27 cellular contexts compared by ENCODE assay signal in genomic region chr4:8459867-8460453, GRCh38. TPM values are rescaled to one million over a fixed set of nuclear protein-coding genes. Genes with fewer than 3 reads are reported as not detected.
DNase-seq lines count a peak whose midpoint lies in the region; ATAC-seq, FAIRE-seq and TF ChIP-seq lines count a peak whose summit lies in the region.
"Had no signal": no experiment of that assay in that cellular context is flagged by ENCODE, and none has a peak within 500 bp of the region (broad histone marks: within the 10 kb centered on the region; RNA-seq: fewer than 3 reads in every experiment).

No MANE protein-coding gene starts in this region.

- TF ChIP-seq POLR2A in GM12878 (IDR thresholded peaks at IDR 0.05; ENCODE audit: low read depth, low read length) = no peak; the same call in 1 of the 2 replicates

- H3K9me3 ChIP-seq in GM12878 (replicated peaks; ENCODE audit: control insufficient read depth, insufficient read depth, low read length) = no peaks in the 10 kb centered on the region
- H3K9me3 ChIP-seq: heart right ventricle, pancreas, tibial nerve had no signal

- SMC1A ChIA-PET in GM12878 (lab: Charles Lee; ENCODE audit: uncharacterized antibody, unreplicated experiment) = interaction anchor here (0.6 kb wide), 1 partner anchor 111 kb away, joined by 3 read pairs; no protein-coding TSS in a partner anchor

- H3K4me1 Mint-ChIP-seq in natural killer cell treated with Interleukin-12 subunit alpha and Interleukin-12 subunit beta and Interleukin-15 and Interleukin-18, amount 100 ng/mL, for 72 hours (ENCODE audit: low read depth in 2 of 2) = peaks cover 0 to 3% of the 10 kb centered on the region in 2 donors
- no peaks in the 10 kb centered on the region for H3K4me1 Mint-ChIP-seq in natural killer cell
- H3K4me1 Mint-ChIP-seq in activated CD8-positive, alpha-beta T cell treated with anti-CD3 and anti-CD28 coated beads, Interleukin-2, amount 10 ng/mL, durations not matched to agents 7 days and 5 days (ENCODE audit: low read depth) = no peaks in the 10 kb centered on the region
- H3K4me1 Mint-ChIP-seq: activated B cell treated with CpG ODN at 0.5 μM for 24 hours; activated naive CD8-positive, alpha-beta T cell treated with anti-CD3 and anti-CD28 coated beads, Interleukin-2, amount 10 ng/mL, durations not matched to agents 7 days and 5 days; central memory CD8-positive, alpha-beta T cell had no signal

- peaks cover 21% of the 10 kb centered on the region for H3K36me3 Mint-ChIP-seq in natural killer cell treated with Interleukin-12 subunit alpha and Interleukin-12 subunit beta and Interleukin-15 and Interleukin-18, amount 100 ng/mL, for 72 hours
- peaks cover 8% of the 10 kb centered on the region for H3K36me3 Mint-ChIP-seq in natural killer cell
- peaks cover 15% of the 10 kb centered on the region for H3K36me3 Mint-ChIP-seq in activated CD8-positive, alpha-beta T cell treated with anti-CD3 and anti-CD28 coated beads, Interleukin-2, amount 10 ng/mL, durations not matched to agents 7 days and 5 days (ENCODE audit: low read depth)
- H3K36me3 Mint-ChIP-seq: activated naive CD8-positive, alpha-beta T cell treated with anti-CD3 and anti-CD28 coated beads, Interleukin-2, amount 10 ng/mL, durations not matched to agents 7 days and 5 days had no signal

- H3K27me3 ChIP-seq in GM12878 (replicated peaks in 1 of 2; ENCODE audit: control insufficient read depth in 2 of 2, insufficient read depth in 2 of 2, low read length in 1 of 2) = no peaks in the 10 kb centered on the region
- H3K27me3 ChIP-seq: dorsolateral prefrontal cortex, heart right ventricle, pancreas, tibial nerve had no signal

- H3K27ac Mint-ChIP-seq in natural killer cell treated with Interleukin-12 subunit alpha and Interleukin-12 subunit beta and Interleukin-15 and Interleukin-18, amount 100 ng/mL, for 72 hours = no peak overlapping the region
- no peak overlapping the region for H3K27ac Mint-ChIP-seq in natural killer cell
- no peak overlapping the region for H3K27ac Mint-ChIP-seq in activated CD8-positive, alpha-beta T cell treated with anti-CD3 and anti-CD28 coated beads, Interleukin-2, amount 10 ng/mL, durations not matched to agents 7 days and 5 days
- H3K27ac Mint-ChIP-seq: activated B cell treated with CpG ODN at 0.5 μM for 24 hours; activated naive CD8-positive, alpha-beta T cell treated with anti-CD3 and anti-CD28 coated beads, Interleukin-2, amount 10 ng/mL, durations not matched to agents 7 days and 5 days; stimulated activated naive CD8-positive, alpha-beta T cell treated with anti-CD3 and anti-CD28 coated beads, Interleukin-15, Interleukin-2, amounts not matched to agents 100 ng/mL and 50 ng/mL, for 24 hours had no signal

- no peak for FAIRE-seq in GM12878 (lab: Jason Lieb, UNC)
- FAIRE-seq: pancreas had no signal

- WGBS in GM12878 (ENCODE audit: insufficient coverage, insufficient replicate concordance, low lambda C conversion rate, missing lambda C conversion rate) = 85% methylated on average over 8 of the region's 8 CpGs

- RAD21 ChIA-PET in GM12878 (lab: Charles Lee; ENCODE audit: unreplicated experiment) = no interaction called here

- H3K9me3 Mint-ChIP-seq in natural killer cell treated with Interleukin-12 subunit alpha and Interleukin-12 subunit beta and Interleukin-15 and Interleukin-18, amount 100 ng/mL, for 72 hours = no peaks in the 10 kb centered on the region
- no peaks in the 10 kb centered on the region for H3K9me3 Mint-ChIP-seq in natural killer cell
- no peaks in the 10 kb centered on the region for H3K9me3 Mint-ChIP-seq in activated CD8-positive, alpha-beta T cell treated with anti-CD3 and anti-CD28 coated beads, Interleukin-2, amount 10 ng/mL, durations not matched to agents 7 days and 5 days (ENCODE audit: insufficient read depth)
- H3K9me3 Mint-ChIP-seq: activated B cell treated with CpG ODN at 0.5 μM for 24 hours; activated naive CD8-positive, alpha-beta T cell treated with anti-CD3 and anti-CD28 coated beads, Interleukin-2, amount 10 ng/mL, durations not matched to agents 7 days and 5 days; central memory CD8-positive, alpha-beta T cell; naive thymus-derived CD8-positive, alpha-beta T cell; stimulated activated naive CD8-positive, alpha-beta T cell treated with anti-CD3 and anti-CD28 coated beads, Interleukin-15, Interleukin-2, amounts not matched to agents 100 ng/mL and 50 ng/mL, for 24 hours had no signal

- ATAC-seq in natural killer cell treated with Interleukin-12 subunit alpha and Interleukin-12 subunit beta and Interleukin-15 and Interleukin-18, amount 100 ng/mL, for 72 hours = no peak
- ATAC-seq in natural killer cell (no peak), GM12878 (0 out of 3 replicates have a peak, but pooled peaks have one; percentile 31), left lobe of liver (peak; percentile 88), HG02610 (IDR thresholded peaks at IDR 0.05; ENCODE audit: unreplicated experiment) (no peak)
- ATAC-seq in activated CD8-positive, alpha-beta T cell treated with anti-CD3 and anti-CD28 coated beads, Interleukin-2, amount 10 ng/mL, durations not matched to agents 7 days and 5 days = no peak
- ATAC-seq: heart right ventricle; naive thymus-derived CD8-positive, alpha-beta T cell; pancreas; Right ventricle myocardium inferior had no signal

- intact Hi-C loops in natural killer cell (cut with micrococcal nuclease) (no loop called here), GM12878 (cut with micrococcal nuclease; ENCODE audit: unreplicated experiment) (no loop called here)

- peaks cover 4 to 8% of the 10 kb centered on the region in 2 experiments for H3K36me3 ChIP-seq in GM12878 (ENCODE audit: control insufficient read depth in 2 of 2, insufficient read depth in 2 of 2, low read length in 1 of 2)

- peak; percentile 42 for DNase-seq in natural killer cell treated with Interleukin-12 subunit alpha and Interleukin-12 subunit beta and Interleukin-15 and Interleukin-18, amount 100 ng/mL, for 72 hours (ENCODE audit: low spot score)
- no peak for DNase-seq in natural killer cell
- DNase-seq in GM12878 (ENCODE audit: low read depth, low spot score) = no peak
- DNase-seq in left lobe of liver (ENCODE audit: low spot score) = no peak
- no peak for DNase-seq in activated CD4-positive, alpha-beta T cell treated with anti-CD3 and anti-CD28 coated beads for 1 hour
- no peak for DNase-seq in NCI-H526 (lab: John Stamatoyannopoulos, UW)
- no peak for DNase-seq in activated CD8-positive, alpha-beta T cell treated with anti-CD3 and anti-CD28 coated beads, Interleukin-2, amount 10 ng/mL, durations not matched to agents 7 days and 5 days
- DNase-seq: activated B cell treated with CpG ODN at 0.5 μM for 24 hours; activated CD4-positive, alpha-beta T cell treated with anti-CD3 and anti-CD28 coated beads, Interleukin-2, amount 50 U/mL, for 48 hours; activated naive CD8-positive, alpha-beta T cell treated with anti-CD3 and anti-CD28 coated beads, Interleukin-2, amount 10 ng/mL, durations not matched to agents 7 days and 5 days; dorsolateral prefrontal cortex; HCEC 1CT; heart right ventricle; naive thymus-derived CD8-positive, alpha-beta T cell; NCI-H1417 treated with DMSO at 0.1 percent for 48 hours; NCI-H2081 treated with DMSO at 0.1 percent for 48 hours; NCI-H345; pancreas; right cardiac atrium; stimulated activated CD4-positive, alpha-beta T cell treated with anti-CD3 and anti-CD28 coated beads, Interleukin-12 subunit alpha, Interleukin-12 subunit beta, amount 100 ng/mL, for 4 hours; SW 1271 had no signal

- H3K79me2 ChIP-seq in GM12878 (ENCODE audit: control insufficient read depth, insufficient read depth, low read length) = no peaks in the 10 kb centered on the region

- no peaks in the 10 kb centered on the region for H3K27me3 Mint-ChIP-seq in natural killer cell treated with Interleukin-12 subunit alpha and Interleukin-12 subunit beta and Interleukin-15 and Interleukin-18, amount 100 ng/mL, for 72 hours
- H3K27me3 Mint-ChIP-seq in natural killer cell (ENCODE audit: low read depth in 2 of 2) = no peaks in the 10 kb centered on the region
- H3K27me3 Mint-ChIP-seq in activated CD8-positive, alpha-beta T cell treated with anti-CD3 and anti-CD28 coated beads, Interleukin-2, amount 10 ng/mL, durations not matched to agents 7 days and 5 days (ENCODE audit: low read depth) = no peaks in the 10 kb centered on the region
- H3K27me3 Mint-ChIP-seq: activated B cell treated with CpG ODN at 0.5 μM for 24 hours; activated naive CD8-positive, alpha-beta T cell treated with anti-CD3 and anti-CD28 coated beads, Interleukin-2, amount 10 ng/mL, durations not matched to agents 7 days and 5 days; central memory CD8-positive, alpha-beta T cell; naive thymus-derived CD8-positive, alpha-beta T cell; stimulated activated naive CD8-positive, alpha-beta T cell treated with anti-CD3 and anti-CD28 coated beads, Interleukin-15, Interleukin-2, amounts not matched to agents 100 ng/mL and 50 ng/mL, for 24 hours had no signal

- H2AFZ ChIP-seq in GM12878 (ENCODE audit: control insufficient read depth, low read depth, low read length) = no peak overlapping the region

- H3K9ac ChIP-seq in GM12878 (ENCODE audit: control insufficient read depth, insufficient read depth, low read length) = no peak overlapping the region

- in situ Hi-C loops in GM12878 (cut with MboI) = loop anchor here (5.0 kb wide), 1 partner anchor 137 kb away; no protein-coding TSS in a partner anchor

- H3K4me1 ChIP-seq in GM12878 (ENCODE audit: control insufficient read depth, insufficient read depth, low read length) = no peaks in the 10 kb centered on the region
- H3K4me1 ChIP-seq: heart right ventricle, pancreas, tibial nerve had no signal

- CTCF ChIA-PET in GM12878 (lab: Yijun Ruan, JAX) = no interaction called here
- CTCF ChIA-PET in activated CD8-positive, alpha-beta T cell treated with anti-CD3 and anti-CD28 coated beads, Interleukin-2, amount 10 ng/mL, durations not matched to agents 7 days and 5 days (lab: Charles Lee) = no interaction called here

- H3K4me3 ChIP-seq in GM12878 = no peak overlapping the region
- H3K4me3 ChIP-seq: dorsolateral prefrontal cortex, heart right ventricle, pancreas, tibial nerve had no signal

- BruUV-seq in GM12878 (replicated peaks; lab: Mats Ljungman, UMichigan) = no TSS peak

- no peaks in the 10 kb centered on the region; the same call in 1 of the 2 replicates for H4K20me1 ChIP-seq in GM12878 (ENCODE audit: control insufficient read depth, insufficient read depth)

- H3K4me3 Mint-ChIP-seq in natural killer cell treated with Interleukin-12 subunit alpha and Interleukin-12 subunit beta and Interleukin-15 and Interleukin-18, amount 100 ng/mL, for 72 hours = no peak overlapping the region
- no peak overlapping the region for H3K4me3 Mint-ChIP-seq in natural killer cell
- no peak overlapping the region for H3K4me3 Mint-ChIP-seq in activated CD8-positive, alpha-beta T cell treated with anti-CD3 and anti-CD28 coated beads, Interleukin-2, amount 10 ng/mL, durations not matched to agents 7 days and 5 days
- H3K4me3 Mint-ChIP-seq: activated B cell treated with CpG ODN at 0.5 μM for 24 hours; activated naive CD8-positive, alpha-beta T cell treated with anti-CD3 and anti-CD28 coated beads, Interleukin-2, amount 10 ng/mL, durations not matched to agents 7 days and 5 days; central memory CD8-positive, alpha-beta T cell; naive thymus-derived CD8-positive, alpha-beta T cell; stimulated activated naive CD8-positive, alpha-beta T cell treated with anti-CD3 and anti-CD28 coated beads, Interleukin-15, Interleukin-2, amounts not matched to agents 100 ng/mL and 50 ng/mL, for 24 hours had no signal

- H3K4me2 ChIP-seq in GM12878 (ENCODE audit: control insufficient read depth, insufficient read depth) = no peak overlapping the region

- no peak for TF ChIP-seq EP300 in GM12878 (IDR thresholded peaks at IDR 0.05; ENCODE audit: borderline replicate concordance in 1 of 2, control insufficient read depth in 1 of 2, low read depth in 2 of 2, low read length in 2 of 2)

- H3K27ac ChIP-seq in GM12878 (ENCODE audit: control insufficient read depth, insufficient read depth) = no peak overlapping the region
- H3K27ac ChIP-seq: dorsolateral prefrontal cortex, epithelial cell of prostate, heart right ventricle, pancreas, tibial nerve had no signal

- POLR2A ChIA-PET in GM12878 (lab: Charles Lee) = no interaction called here
- POLR2A ChIA-PET in activated CD8-positive, alpha-beta T cell treated with anti-CD3 and anti-CD28 coated beads, Interleukin-2, amount 10 ng/mL, durations not matched to agents 7 days and 5 days (lab: Charles Lee) = interaction anchor here (0.7 kb wide), 1 partner anchor 158 kb away, joined by 3 read pairs; no protein-coding TSS in a partner anchor

- TF ChIP-seq CTCF in natural killer cell (IDR thresholded peaks at IDR 0.05) (no peak), GM12878 (IDR thresholded peaks at IDR 0.05 in 2 of 3, conservative IDR thresholded peaks at IDR 0.05 in 1 of 3; ENCODE audit: control insufficient read depth in 2 of 3, extremely low read depth in 1 of 3, insufficient read depth in 1 of 3, low read depth in 3 of 3, low read length in 3 of 3) (no peak)

- no peak for TF ChIP-seq RAD21 in GM12878 (IDR thresholded peaks at IDR 0.05; ENCODE audit: insufficient read depth, low read depth, low read length)

RNA-seq across cellular contexts. Expression of gene TRMT44, which starts 19.4 kb away (rescaled TPM):
- 10 to 100 TPM; 23.8 to 57.1 TPM for total RNA-seq in natural killer cell treated with Interleukin-12 subunit alpha and Interleukin-12 subunit beta and Interleukin-15 and Interleukin-18, amount 100 ng/mL, for 72 hours
- total RNA-seq in natural killer cell (10 to 100 TPM; 24.4 to 37.5 (median 34.3) TPM), GM12878 (2014; rRNA removed) (11.3 and 15.8 TPM in 2 replicates), GM12878 (2014; rRNA removed; fragmentation: Illumina TruSeq; extraction: Trizol) (8.5 and 9.2 TPM in 2 replicates), GM12878 (2021) (16.6 and 18.5 TPM in 2 replicates), left lobe of liver (11.6 TPM)
- 102 and 111 TPM in 2 replicates for total RNA-seq in GM12878 (2013; cell fraction: nucleolus; rRNA removed)
- 4.4 TPM for polyA plus RNA-seq in GM12878 (2011; ENCODE audit: low read depth)
- polyA plus RNA-seq in GM12878 (2011; rRNA removed) (9.2 and 10.0 TPM in 2 replicates), GM12878 (2014; fragmentation: Illumina TruSeq; extraction: Trizol) (7.0 and 7.2 TPM in 2 replicates), GM12878 (2014; fragmentation: Nextera tagmentation; extraction: Ambion mirVana) (1 to 10 TPM; 1.3 to 2.3 TPM), GM12878 (2014; rRNA removed) (12.8 and 14.1 TPM in 2 replicates), GM12878 (2016; fragmentation: Nextera tagmentation; extraction: Ambion mirVana) (10 to 100 TPM; 11.1 to 11.5 TPM)
- 8.3 and 11.6 TPM in 2 replicates for polyA plus RNA-seq in GM12878 (2011; cell fraction: cytosol; rRNA removed)
- polyA plus RNA-seq in GM12878 (2011; cell fraction: nucleus; rRNA removed) = 35.3 and 35.5 TPM in 2 replicates
- 7.5 and 8.4 TPM in 2 replicates for polyA plus RNA-seq in GM12878 (2012)
- 11.7 and 15.8 TPM in 2 replicates for polyA minus RNA-seq in GM12878 (2011; rRNA and poly(A)+ RNA removed)
- 4.7 and 6.0 TPM in 2 replicates for polyA minus RNA-seq in GM12878 (2011; cell fraction: cytosol; rRNA and poly(A)+ RNA removed)
- polyA minus RNA-seq in GM12878 (2011; cell fraction: nucleus; rRNA and poly(A)+ RNA removed) = 27.3 and 51.9 TPM in 2 replicates
- 10 to 100 TPM; 18.5 to 22.2 TPM for total RNA-seq in activated CD8-positive, alpha-beta T cell treated with anti-CD3 and anti-CD28 coated beads, Interleukin-2, amount 10 ng/mL, durations not matched to agents 7 days and 5 days

RNA-seq across cellular contexts. Expression of gene ACOX3, which starts 19.4 kb away (rescaled TPM):
- 10 to 100 TPM; 19.9 to 22.2 TPM for total RNA-seq in natural killer cell treated with Interleukin-12 subunit alpha and Interleukin-12 subunit beta and Interleukin-15 and Interleukin-18, amount 100 ng/mL, for 72 hours
- 10 to 100 TPM; 12.4 to 18.3 (median 15.4) TPM for total RNA-seq in natural killer cell
- 33.3 and 40.4 TPM in 2 replicates for total RNA-seq in GM12878 (2013; cell fraction: nucleolus; rRNA removed)
- 20.3 and 23.7 TPM in 2 replicates for total RNA-seq in GM12878 (2014; rRNA removed)
- 13.0 and 13.3 TPM in 2 replicates for total RNA-seq in GM12878 (2014; rRNA removed; fragmentation: Illumina TruSeq; extraction: Trizol)
- total RNA-seq in GM12878 (2021) = 23.6 and 26.4 TPM in 2 replicates
- 7.7 TPM for polyA plus RNA-seq in GM12878 (2011; ENCODE audit: low read depth)
- polyA plus RNA-seq in GM12878 (2011; rRNA removed) = 6.1 and 7.7 TPM in 2 replicates
- 8.0 and 9.1 TPM in 2 replicates for polyA plus RNA-seq in GM12878 (2011; cell fraction: cytosol; rRNA removed)
- polyA plus RNA-seq in GM12878 (2011; cell fraction: nucleus; rRNA removed) = 17.6 and 24.8 TPM in 2 replicates
- polyA plus RNA-seq in GM12878 (2012) = 13.9 and 18.9 TPM in 2 replicates
- 14.5 and 19.4 TPM in 2 replicates for polyA plus RNA-seq in GM12878 (2014; fragmentation: Illumina TruSeq; extraction: Trizol)
- 1 to 10 TPM; 2.0 to 2.6 TPM for polyA plus RNA-seq in GM12878 (2014; fragmentation: Nextera tagmentation; extraction: Ambion mirVana)
- 13.1 and 13.6 TPM in 2 replicates for polyA plus RNA-seq in GM12878 (2014; rRNA removed)
- 10 to 100 TPM; 21.5 to 24.5 TPM for polyA plus RNA-seq in GM12878 (2016; fragmentation: Nextera tagmentation; extraction: Ambion mirVana)
- polyA minus RNA-seq in GM12878 (2011; rRNA and poly(A)+ RNA removed) = 8.2 and 9.2 TPM in 2 replicates
- polyA minus RNA-seq in GM12878 (2011; cell fraction: cytosol; rRNA and poly(A)+ RNA removed) = 3.8 and 4.0 TPM in 2 replicates
- 9.6 and 10.5 TPM in 2 replicates for polyA minus RNA-seq in GM12878 (2011; cell fraction: nucleus; rRNA and poly(A)+ RNA removed)
- total RNA-seq in left lobe of liver = 21.3 TPM
- total RNA-seq in activated CD8-positive, alpha-beta T cell treated with anti-CD3 and anti-CD28 coated beads, Interleukin-2, amount 10 ng/mL, durations not matched to agents 7 days and 5 days = 10 to 100 TPM; 13.2 to 13.6 TPM

Comparison
In these comparisons a context has a peak if more than half of its experiments do, and no peak if none do; other contexts are left out.
1. ATAC-seq: peak in GM12878 (single experiment) and left lobe of liver (single experiment); none in natural killer cell treated with Interleukin-12 subunit alpha and Interleukin-12 subunit beta and Interleukin-15 and Interleukin-18, amount 100 ng/mL, for 72 hours (0 of 2), natural killer cell (0 of 3), HG02610 (single experiment) and activated CD8-positive, alpha-beta T cell treated with anti-CD3 and anti-CD28 coated beads, Interleukin-2, amount 10 ng/mL, durations not matched to agents 7 days and 5 days (single experiment).